In the genomic region with DNA sequence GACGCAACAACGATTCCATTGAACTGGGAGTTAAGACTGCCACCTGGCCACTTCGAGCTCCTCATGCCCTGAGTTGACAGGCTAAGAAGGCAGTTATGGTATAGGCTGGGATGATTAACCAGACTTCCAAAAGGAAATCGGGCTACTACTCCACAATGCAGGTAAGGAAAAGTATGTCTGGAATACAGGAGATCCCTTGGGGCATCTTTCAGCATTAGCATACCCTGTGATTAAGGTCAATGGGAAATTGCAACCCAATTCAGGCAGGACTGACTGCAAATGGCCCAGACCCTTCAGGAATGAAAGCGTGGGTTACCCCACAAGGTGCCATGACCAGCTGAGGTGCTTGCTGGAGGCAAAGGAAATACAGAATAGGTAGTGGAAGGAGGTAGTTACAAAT, we compare ENCODE assay signal across 8 cellular contexts. TPM values are rescaled to one million over a fixed set of nuclear protein-coding genes. Genes with fewer than 3 reads are reported as not detected.
"Had no signal": no experiment of that assay in that cellular context is flagged by ENCODE, and none has a peak within 500 bp of the region (broad histone marks: within the 10 kb centered on the region; RNA-seq: fewer than 3 reads in every experiment).

No MANE protein-coding gene starts in this region.

- H3K4me2 ChIP-seq: KMS-11 had no signal

- FAIRE-seq: H54, HepG2 had no signal

- H3K9ac ChIP-seq: KMS-11 had no signal

- H3K27ac ChIP-seq: KMS-11 had no signal

- DNase-seq: GOT3, H9, HCEC 1CT, KBM-7 had no signal

- ATAC-seq: HepG2 had no signal

RNA-seq across cellular contexts. Expression of gene CHRNA1, which starts 19.1 kb away (rescaled TPM):
- total RNA-seq: H9, HepG2, HT-29 had no signal
- polyA plus RNA-seq: HepG2 had no signal
